1 cellular context compared by ENCODE assay signal in the genomic region with DNA sequence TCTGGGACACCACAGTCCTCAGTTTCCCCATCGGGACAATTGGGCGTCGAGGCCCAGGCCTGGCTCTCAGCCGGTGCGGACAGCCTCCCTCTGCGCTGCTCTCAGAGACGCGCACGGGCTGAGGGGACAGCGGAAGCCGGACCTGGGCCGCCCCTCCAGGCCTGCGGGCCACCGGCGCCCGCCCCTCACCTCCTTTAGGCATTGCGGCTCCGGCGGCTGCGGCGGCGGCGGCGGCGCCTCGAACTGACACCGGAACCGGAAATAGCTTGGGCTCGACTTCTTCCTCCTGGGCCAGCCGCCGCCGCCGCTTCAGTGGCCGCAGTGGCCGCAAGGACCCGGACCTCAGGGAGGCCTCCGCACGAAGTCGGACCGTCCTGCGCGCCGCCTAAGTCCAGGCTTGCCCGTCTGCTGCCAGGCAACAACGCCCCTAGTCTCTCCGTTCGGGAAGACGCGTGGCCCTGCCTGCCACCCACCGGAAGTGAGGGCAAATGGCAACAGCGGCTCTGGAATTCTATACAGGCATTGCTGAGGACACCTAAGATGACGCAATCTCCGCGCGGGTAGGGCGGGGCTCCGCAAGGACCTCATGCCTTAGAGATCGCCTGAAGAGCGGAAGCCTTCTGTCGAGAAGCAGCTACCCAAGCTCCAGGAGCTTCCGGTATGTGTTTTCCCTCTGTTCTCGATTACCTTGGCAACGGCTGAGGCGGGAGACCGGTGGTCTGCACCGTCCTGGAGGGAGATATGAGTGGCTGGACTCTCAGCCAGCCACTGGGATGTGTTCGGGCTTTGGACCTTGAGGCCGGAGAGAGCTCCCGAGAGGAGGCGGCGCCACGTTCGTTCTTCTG.
TF ChIP-seq lines count a peak whose summit lies in the region.

A gene (plus strand): TSS at position 623 of the 845 bp plus-strand sequence. CDS start 2,124 bp downstream, outside the sequence.
A gene with protein sequence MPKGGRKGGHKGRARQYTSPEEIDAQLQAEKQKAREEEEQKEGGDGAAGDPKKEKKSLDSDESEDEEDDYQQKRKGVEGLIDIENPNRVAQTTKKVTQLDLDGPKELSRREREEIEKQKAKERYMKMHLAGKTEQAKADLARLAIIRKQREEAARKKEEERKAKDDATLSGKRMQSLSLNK (minus strand): TSS at position 251 of the 845 bp plus-strand sequence. CDS start 49 bp downstream, at position 202.

TF ChIP-seq in endothelial cell of umbilical vein, 7 proteins besides CTCF, POLR2A, EP300 and RAD21:
- TF ChIP-seq JUN (IDR thresholded peaks at IDR 0.05; ENCODE audit: borderline replicate concordance, insufficient read depth, insufficient read length, low read depth) = peak; percentile 84
- no peak for TF ChIP-seq EZH2 (IDR thresholded peaks at IDR 0.05; ENCODE audit: borderline replicate concordance, low read depth, low read length, severe bottlenecking)
- TF ChIP-seq, protein P1, sequence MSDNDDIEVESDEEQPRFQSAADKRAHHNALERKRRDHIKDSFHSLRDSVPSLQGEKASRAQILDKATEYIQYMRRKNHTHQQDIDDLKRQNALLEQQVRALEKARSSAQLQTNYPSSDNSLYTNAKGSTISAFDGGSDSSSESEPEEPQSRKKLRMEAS (IDR thresholded peaks at IDR 0.05; ENCODE audit: insufficient read depth, insufficient read length) = peak; percentile 51
- no peak for TF ChIP-seq MYC (IDR thresholded peaks at IDR 0.05; ENCODE audit: low read depth, low read length)
- peak; percentile 79 for TF ChIP-seq POLR2AphosphoS5 (IDR thresholded peaks at IDR 0.05; ENCODE audit: insufficient read depth, low read depth, low read length)
